ENCODE assay signal across 20 cellular contexts in genomic region chr10:4472190-4472904, GRCh38.
"Had no signal": no experiment of that assay in that cellular context is flagged by ENCODE, and none has a peak within 500 bp of the region (broad histone marks: within the 10 kb centered on the region; RNA-seq: fewer than 3 reads in every experiment).

No MANE protein-coding gene starts in this region.

- DNase-seq: cortex of kidney; effector CD4-positive, alpha-beta T cell; foreskin fibroblast; heart left ventricle; left cardiac atrium; left lung; naive thymus-derived CD8-positive, alpha-beta T cell; nephron progenitor cell; nucleus accumbens; sigmoid colon; stimulated activated CD4-positive, alpha-beta T cell treated with anti-CD3 and anti-CD28 coated beads, Interleukin-2, amount 100 ng/mL, for 24 hours; stimulated activated CD4-positive, alpha-beta T cell treated with anti-CD3 and anti-CD28 coated beads, Interleukin-4, amount 100 ng/mL, for 24 hours; stimulated activated naive CD4-positive, alpha-beta T cell treated with Interleukin-2 at 50 U/mL for 16 hours; stomach; thyroid gland had no signal

- ATAC-seq: gastroesophageal sphincter; heart left ventricle; left cardiac atrium; left lung; naive thymus-derived CD8-positive, alpha-beta T cell; stimulated activated effector memory CD8-positive, alpha-beta T cell treated with anti-CD3 and anti-CD28 coated beads, Interleukin-12 subunit alpha, Interleukin-12 subunit beta, amount 100 ng/mL, for 72 hours had no signal

- H3K9me3 ChIP-seq: gastroesophageal sphincter, heart left ventricle, left lung, prostate gland, right atrium auricular region, sigmoid colon, stomach, thyroid gland had no signal

- H3K27ac ChIP-seq: gastroesophageal sphincter, heart left ventricle, hepatocyte, left lung, prostate gland, right atrium auricular region, sigmoid colon, stomach, thyroid gland had no signal

- H3K4me3 ChIP-seq: gastroesophageal sphincter, heart left ventricle, hepatocyte, left lung, prostate gland, right atrium auricular region, sigmoid colon, stomach, thyroid gland had no signal

- H3K79me2 ChIP-seq: hepatocyte had no signal

- H3K27me3 ChIP-seq: gastroesophageal sphincter, heart left ventricle, hepatocyte, left lung, right atrium auricular region, sigmoid colon, stomach, thyroid gland had no signal

- H3K4me2 ChIP-seq: hepatocyte had no signal

- H3K4me1 ChIP-seq: gastroesophageal sphincter, heart left ventricle, left lung, prostate gland, right atrium auricular region, sigmoid colon, stomach, thyroid gland had no signal

- H2AFZ ChIP-seq: hepatocyte had no signal

- H3K36me3 ChIP-seq: gastroesophageal sphincter, heart left ventricle, left lung, prostate gland, right atrium auricular region, sigmoid colon, stomach, thyroid gland had no signal
